ENCODE assay signal across 21 cellular contexts in the genomic region with DNA sequence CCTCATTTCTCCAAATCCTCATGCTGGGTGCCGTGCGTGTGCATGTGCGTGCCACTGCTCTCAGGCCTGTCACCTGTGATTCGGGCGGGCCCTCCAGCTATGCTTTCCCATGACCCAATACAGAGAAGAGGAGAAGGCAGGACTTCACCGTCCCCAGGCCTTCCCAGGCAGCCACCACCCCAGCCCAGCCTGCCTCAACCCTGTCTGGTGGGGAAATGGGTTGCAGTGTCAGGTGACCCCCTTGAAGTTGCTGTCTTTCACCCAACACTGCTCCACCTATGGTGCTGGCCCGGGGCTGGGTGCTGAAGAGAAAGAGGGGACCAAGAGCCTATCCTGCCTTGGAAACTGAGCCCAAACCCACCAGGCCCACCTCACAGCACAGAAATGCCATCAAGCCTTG.
"Had no signal": no experiment of that assay in that cellular context is flagged by ENCODE, and none has a peak within 500 bp of the region (broad histone marks: within the 10 kb centered on the region; RNA-seq: fewer than 3 reads in every experiment).

No MANE protein-coding gene starts in this region.

- H3K27ac ChIP-seq: SJSA1, SK-N-MC had no signal

- H3K4me3 ChIP-seq: MG63, SJSA1, SK-N-MC had no signal

- ATAC-seq: HepG2 had no signal

- H3K27me3 ChIP-seq: MG63, SJSA1 had no signal

- H3K36me3 ChIP-seq: MG63, SJSA1 had no signal

- DNase-seq: IMR-90, Karpas-422, KG1, MG63, NCI-H1092 treated with DMSO at 0.1 percent for 48 hours, NCI-H1436, NCI-H187, NCI-H2029, NCI-H2081 treated with DMSO at 0.1 percent for 48 hours, NCI-H2171, NCI-H226, NCI-H446 treated with DMSO at 0.1 percent for 48 hours, NCI-H524, NCI-H526 treated with DMSO at 0.1 percent for 48 hours, NCI-H748 treated with DMSO at 0.1 percent for 48 hours, Right ventricle myocardium superior, RPMI8226, SIG-M5 had no signal

- H3K4me1 ChIP-seq: SJSA1 had no signal

- H3K9me3 ChIP-seq: MG63, SJSA1 had no signal
